Comparison of ENCODE assay signal across 16 cellular contexts in the genomic region with DNA sequence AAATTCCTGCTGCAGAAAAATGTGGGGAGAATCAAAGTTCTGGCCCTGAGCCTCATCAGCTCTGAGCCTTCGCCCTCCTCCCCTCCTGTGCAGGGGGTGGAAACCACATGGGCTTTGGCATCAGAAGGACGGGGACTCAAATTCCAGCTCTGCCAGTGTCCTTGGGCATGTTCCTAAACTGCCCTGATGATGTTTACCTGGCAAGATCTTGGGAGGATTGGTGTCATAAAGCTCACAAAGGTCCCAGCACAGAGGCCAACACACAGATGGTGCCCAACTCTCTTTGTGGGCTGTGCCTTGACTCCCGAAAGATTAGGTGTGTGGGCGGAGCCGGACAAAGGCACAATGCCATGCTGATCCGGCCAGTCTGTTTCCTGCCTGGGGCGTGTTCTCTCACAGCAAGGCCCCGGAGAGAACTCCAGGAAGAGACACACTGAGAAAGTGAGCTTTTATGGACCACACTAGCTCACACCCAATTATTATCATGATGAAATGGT. TPM values are rescaled to one million over a fixed set of nuclear protein-coding genes. Genes with fewer than 3 reads are reported as not detected.
DNase-seq lines count a peak whose midpoint lies in the region; ATAC-seq, FAIRE-seq and TF ChIP-seq lines count a peak whose summit lies in the region.
"Had no signal": no experiment of that assay in that cellular context is flagged by ENCODE, and none has a peak within 500 bp of the region (broad histone marks: within the 10 kb centered on the region; RNA-seq: fewer than 3 reads in every experiment).

No MANE protein-coding gene starts in this region.

- peaks cover 6% of the 10 kb centered on the region for H3K27me3 Mint-ChIP-seq in neural progenitor cell (ENCODE audit: insufficient read depth, low read depth)
- peaks cover 56% of the 10 kb centered on the region for H3K27me3 Mint-ChIP-seq in CD4-positive, alpha-beta T cell

- H4K20me1 ChIP-seq in neural progenitor cell (ENCODE audit: low read depth) = no peaks in the 10 kb centered on the region
- H4K20me1 ChIP-seq: BLaER1 treated with 17β-estradiol and CSF1 and Interleukin-3, amounts not matched to agents 10 nM and 100 nM had no signal

- no peaks in the 10 kb centered on the region for H3K79me2 ChIP-seq in neural progenitor cell (ENCODE audit: low read depth)

- H3K4me2 ChIP-seq in neural progenitor cell = no peak overlapping the region
- H3K4me2 ChIP-seq: BLaER1 treated with 17β-estradiol and CSF1 and Interleukin-3, amounts not matched to agents 10 nM and 100 nM had no signal

- POLR2A ChIA-PET in CD4-positive, alpha-beta T cell (lab: Charles Lee) = no interaction called here

- H3K27ac ChIP-seq in foreskin keratinocyte (no peak overlapping the region), neural progenitor cell (no peak overlapping the region)
- no peak overlapping the region for H3K27ac ChIP-seq in CD4-positive, alpha-beta T cell (ENCODE audit: low read depth, low read length)
- H3K27ac ChIP-seq: BLaER1 treated with 17β-estradiol and CSF1 and Interleukin-3, amounts not matched to agents 10 nM and 100 nM had no signal

- no peak overlapping the region for H3K4me3 Mint-ChIP-seq in neural progenitor cell
- H3K4me3 Mint-ChIP-seq in CD4-positive, alpha-beta T cell = no peak overlapping the region
- H3K4me3 Mint-ChIP-seq: activated T-helper 17 cell treated with anti-CD3 and anti-CD28 coated beads, Interleukin-2, amount 50 U/mL, for 72 hours; stimulated activated naive CD8-positive, alpha-beta T cell treated with anti-CD3 and anti-CD28 coated beads, Interleukin-15, amount 100 ng/mL, for 72 hours; T-helper 17 cell had no signal

- H3K27ac Mint-ChIP-seq in neural progenitor cell = no peak overlapping the region
- no peak overlapping the region for H3K27ac Mint-ChIP-seq in CD4-positive, alpha-beta T cell
- H3K27ac Mint-ChIP-seq: activated T-helper 17 cell treated with anti-CD3 and anti-CD28 coated beads, Interleukin-2, amount 50 U/mL, for 72 hours; stimulated activated naive CD8-positive, alpha-beta T cell treated with anti-CD3 and anti-CD28 coated beads, Interleukin-15, amount 100 ng/mL, for 72 hours; T-helper 17 cell had no signal

- H3K36me3 ChIP-seq in neural progenitor cell = no peaks in the 10 kb centered on the region
- H3K36me3 ChIP-seq: BLaER1 treated with 17β-estradiol and CSF1 and Interleukin-3, amounts not matched to agents 10 nM and 100 nM; HAP-1 had no signal

- no peaks in the 10 kb centered on the region for H3K9me3 Mint-ChIP-seq in neural progenitor cell
- no peaks in the 10 kb centered on the region for H3K9me3 Mint-ChIP-seq in CD4-positive, alpha-beta T cell
- H3K9me3 Mint-ChIP-seq: activated T-helper 17 cell treated with anti-CD3 and anti-CD28 coated beads, Interleukin-2, amount 50 U/mL, for 72 hours had no signal

- H2AFZ ChIP-seq in neural progenitor cell (replicated peaks) = peak overlapping the region; percentile 50

- no peak for TF ChIP-seq POLR2A in GM12891 (IDR thresholded peaks at IDR 0.05; ENCODE audit: low read depth, low read length)

- H3K4me1 ChIP-seq in foreskin keratinocyte = peaks cover 7% of the 10 kb centered on the region
- H3K4me1 ChIP-seq in neural progenitor cell = no peaks in the 10 kb centered on the region
- H3K4me1 ChIP-seq: BLaER1 treated with 17β-estradiol and CSF1 and Interleukin-3, amounts not matched to agents 10 nM and 100 nM; HAP-1 had no signal

- no peak for TF ChIP-seq CTCF in foreskin keratinocyte (conservative IDR thresholded peaks at IDR 0.05)
- TF ChIP-seq CTCF in neural progenitor cell (IDR thresholded peaks at IDR 0.05) = no peak
- TF ChIP-seq CTCF in CD4-positive, alpha-beta T cell (IDR thresholded peaks at IDR 0.05) = no peak
- TF ChIP-seq CTCF in omental fat pad (IDR thresholded peaks at IDR 0.05) = no peak

- no peak overlapping the region for H3K4me3 ChIP-seq in neural progenitor cell
- H3K4me3 ChIP-seq: BLaER1 treated with 17β-estradiol and CSF1 and Interleukin-3, amounts not matched to agents 10 nM and 100 nM; HAP-1 had no signal

- ATAC-seq in foreskin keratinocyte = peak; percentile 37
- ATAC-seq in CD4-positive, alpha-beta T cell (ENCODE audit: poor library complexity) = no peak
- no peak for ATAC-seq in omental fat pad (ENCODE audit: low FRiP score)
- ATAC-seq: activated T-helper 17 cell treated with anti-CD3 and anti-CD28 coated beads, Interleukin-2, amount 50 U/mL, for 72 hours; stimulated activated naive CD8-positive, alpha-beta T cell treated with anti-CD3 and anti-CD28 coated beads, Interleukin-15, amount 100 ng/mL, for 72 hours; T-helper 17 cell had no signal

- FAIRE-seq in GM12891 (lab: Jason Lieb, UNC) = no peak

- no peak overlapping the region for H3K9ac ChIP-seq in neural progenitor cell
- H3K9ac ChIP-seq: BLaER1 treated with 17β-estradiol and CSF1 and Interleukin-3, amounts not matched to agents 10 nM and 100 nM had no signal

- H3F3A ChIP-seq in neural progenitor cell (ENCODE audit: low read depth) = no peaks in the 10 kb centered on the region

- CTCF ChIA-PET in CD4-positive, alpha-beta T cell (lab: Charles Lee) = interaction anchor here (1.1 kb wide), 1 partner anchor 9 kb away, joined by 3 read pairs; no protein-coding TSS in a partner anchor

- in situ Hi-C loops in SK-MEL-5 (cut with HindIII; ENCODE audit: low pct_unique_long_range_greater_than_20kb, low sequenced_read_pairs) = no loop called here

- intact Hi-C loops in CD4-positive, alpha-beta T cell (cut with DNase I, micrococcal nuclease) = no loop called here

- H3K27me3 ChIP-seq in foreskin keratinocyte (peaks cover 30% of the 10 kb centered on the region), neural progenitor cell (no peaks in the 10 kb centered on the region)
- peaks cover 6% of the 10 kb centered on the region for H3K27me3 ChIP-seq in CD4-positive, alpha-beta T cell (ENCODE audit: control insufficient read depth, insufficient read depth, low read length)
- H3K27me3 ChIP-seq: BLaER1 treated with 17β-estradiol and CSF1 and Interleukin-3, amounts not matched to agents 10 nM and 100 nM had no signal

- no peaks in the 10 kb centered on the region for H3K4me1 Mint-ChIP-seq in neural progenitor cell
- H3K4me1 Mint-ChIP-seq in CD4-positive, alpha-beta T cell (ENCODE audit: low read depth) = no peaks in the 10 kb centered on the region
- H3K4me1 Mint-ChIP-seq: activated T-helper 17 cell treated with anti-CD3 and anti-CD28 coated beads, Interleukin-2, amount 50 U/mL, for 72 hours; stimulated activated naive CD8-positive, alpha-beta T cell treated with anti-CD3 and anti-CD28 coated beads, Interleukin-15, amount 100 ng/mL, for 72 hours; T-helper 17 cell had no signal

- H3K36me3 Mint-ChIP-seq in neural progenitor cell = no peaks in the 10 kb centered on the region
- no peaks in the 10 kb centered on the region for H3K36me3 Mint-ChIP-seq in CD4-positive, alpha-beta T cell (ENCODE audit: low read depth)

- H3K9me3 ChIP-seq in neural progenitor cell (ENCODE audit: low read depth) = no peaks in the 10 kb centered on the region
- no peaks in the 10 kb centered on the region for H3K9me3 ChIP-seq in CD4-positive, alpha-beta T cell (ENCODE audit: control insufficient read depth, low read length)
- H3K9me3 ChIP-seq: BLaER1 treated with 17β-estradiol and CSF1 and Interleukin-3, amounts not matched to agents 10 nM and 100 nM; HAP-1 had no signal

- DNase-seq in H4 (ENCODE audit: low spot score) (peak; percentile 46), SK-MEL-5 (ENCODE audit: low read depth, low spot score) (peak; percentile 48), foreskin keratinocyte (no peak), neural progenitor cell (ENCODE audit: low spot score) (no peak), GM12891 (ENCODE audit: insufficient read length, low spot score) (no peak), omental fat pad (ENCODE audit: low spot score) (no peak)
- no peak for DNase-seq in NK-92 treated with Interleukin-12 subunit alpha and Interleukin-12 subunit beta, amount 100 ng/mL, for 24 hours (lab: John Stamatoyannopoulos, UW)
- DNase-seq in CD4-positive, alpha-beta T cell = no peak
- DNase-seq: activated CD4-positive, alpha-beta T cell treated with anti-CD3 and anti-CD28 coated beads, Interleukin-2, amount 50 U/mL, for 48 hours; GF-D8; retina; stimulated activated naive CD8-positive, alpha-beta T cell treated with anti-CD3 and anti-CD28 coated beads, Interleukin-15, amount 100 ng/mL, for 72 hours; T-helper 17 cell had no signal

TF ChIP-seq in GM12891, 5 proteins besides CTCF, POLR2A, EP300 and RAD21:
- TF ChIP-seq POU2F2 (IDR thresholded peaks at IDR 0.05; ENCODE audit: low read depth, low read length) (no peak), POLR2AphosphoS5 (IDR thresholded peaks at IDR 0.05; ENCODE audit: low read depth, low read length) (no peak), TAF1 (IDR thresholded peaks at IDR 0.05; ENCODE audit: low read depth, low read length) (no peak), SPI1 (IDR thresholded peaks at IDR 0.05; ENCODE audit: low read depth, low read length) (no peak), PAX5 (IDR thresholded peaks at IDR 0.05; ENCODE audit: insufficient read depth, low read length, severe bottlenecking) (no peak)

RNA-seq across cellular contexts. Expression of a gene that starts 20.5 kb away (rescaled TPM):
- total RNA-seq in H4 (2014; rRNA removed; shearing (Covaris generic)) = 3.7 and 4.5 TPM in 2 replicates
- total RNA-seq in SK-MEL-5 (2014; rRNA removed; shearing (Covaris generic)) = 19.5 and 24.0 TPM in 2 replicates
- 24.9 and 32.6 TPM in 2 replicates for polyA plus RNA-seq in SK-MEL-5 (2015; cell fraction: cytosol; rRNA removed)
- 101 and 143 TPM in 2 replicates for polyA plus RNA-seq in SK-MEL-5 (2015; cell fraction: nucleus; rRNA removed)
- total RNA-seq in foreskin keratinocyte (4.7 and 5.7 TPM in 2 replicates), neural progenitor cell (ENCODE audit: low replicate concordance) (6.3 and 6.7 TPM in 2 replicates), omental fat pad (10 to 100 TPM; 25.1 to 41.9 (median 32.9) TPM)
- polyA plus RNA-seq in foreskin keratinocyte = 1.9 and 3.2 TPM in 2 replicates
- polyA plus RNA-seq in GM12891 (2012; ENCODE audit: low read depth, missing spikeins) = 15.1 TPM
- under 1 TPM; 0.27 to 0.67 TPM for total RNA-seq in CD4-positive, alpha-beta T cell

Comparison
In these comparisons a context has a peak if more than half of its experiments do, and no peak if none do; other contexts are left out.
1. DNase-seq: peak in H4 (single experiment) and SK-MEL-5 (single experiment); none in foreskin keratinocyte (0 of 2), neural progenitor cell (single experiment), GM12891 (single experiment), NK-92 treated with Interleukin-12 subunit alpha and Interleukin-12 subunit beta, amount 100 ng/mL, for 24 hours (single experiment), CD4-positive, alpha-beta T cell (0 of 10) and omental fat pad (single experiment).